Comparison of ENCODE assay signal across 20 cellular contexts in the genomic region with DNA sequence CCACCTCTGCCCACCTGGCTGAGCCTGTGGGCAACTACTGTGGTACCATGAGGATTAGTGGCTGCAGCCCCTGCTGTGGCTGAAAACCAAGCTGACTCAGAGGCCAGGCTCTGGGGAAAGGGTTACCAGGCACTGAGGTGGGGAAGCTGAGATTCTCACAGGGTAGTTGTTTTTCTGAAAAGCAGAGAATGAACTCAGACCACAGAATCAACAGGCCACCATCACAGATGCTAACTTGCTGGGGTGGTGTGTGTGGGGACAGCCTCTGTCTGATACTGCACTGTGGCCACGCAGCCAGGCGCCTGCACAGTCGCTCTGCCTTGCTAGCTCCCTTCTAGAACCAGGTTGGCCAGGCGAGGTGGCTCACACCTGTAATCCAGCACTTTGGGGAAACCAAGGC. TPM values are rescaled to one million over a fixed set of nuclear protein-coding genes. Genes with fewer than 3 reads are reported as not detected.
A peak's percentile ranks its signal among the peaks of the same experiment; 100 is the strongest.
DNase-seq lines count a peak whose midpoint lies in the region; ATAC-seq and TF ChIP-seq lines count a peak whose summit lies in the region.
"Had no signal": no experiment of that assay in that cellular context is flagged by ENCODE, and none has a peak within 500 bp of the region (broad histone marks: within the 10 kb centered on the region; RNA-seq: fewer than 3 reads in every experiment).

No MANE protein-coding gene starts in this region.

- TF ChIP-seq CTCF in natural killer cell (IDR thresholded peaks at IDR 0.05) = no peak

- ATAC-seq in activated naive CD4-positive, alpha-beta T cell treated with anti-CD3 and anti-CD28 coated beads, Interleukin-2, amount 50 U/mL, for 72 hours = peak; percentile 49 to 92
- ATAC-seq in natural killer cell (peak; percentile 56 to 81 (median 64)), sciatic nerve (no peak), HG03571 (IDR thresholded peaks at IDR 0.05; ENCODE audit: unreplicated experiment) (no peak)
- ATAC-seq: body of pancreas, PC-3 had no signal

- peak overlapping the region; percentile 16 for H3K4me3 ChIP-seq in adipocyte (ENCODE audit: low read length)
- H3K4me3 ChIP-seq: body of pancreas, stomach had no signal

- peak overlapping the region; percentile 60 to 81 for H3K27ac Mint-ChIP-seq in activated naive CD4-positive, alpha-beta T cell treated with anti-CD3 and anti-CD28 coated beads, Interleukin-2, amount 50 U/mL, for 72 hours
- peak overlapping the region; percentile 14 to 47 for H3K27ac Mint-ChIP-seq in natural killer cell
- H3K27ac Mint-ChIP-seq: activated CD4-positive, alpha-beta T cell treated with anti-CD3 and anti-CD28 coated beads, Interleukin-2, amount 10 ng/mL, durations not matched to agents 7 days and 5 days; CD4-positive, alpha-beta memory T cell; H9 had no signal

- DNase-seq in activated naive CD4-positive, alpha-beta T cell treated with anti-CD3 and anti-CD28 coated beads, Interleukin-2, amount 50 U/mL, for 72 hours (ENCODE audit: low spot score in 2 of 2) = peak in 1 of 2 donors; percentile 68
- DNase-seq in activated naive CD4-positive, alpha-beta T cell treated with Interleukin-2 at 50 U/mL for 16 hours = no peak
- DNase-seq in adipocyte (ENCODE audit: low read depth) (no peak), natural killer cell (no peak), sciatic nerve (ENCODE audit: low spot score) (no peak), NCI-H510A treated with DMSO at 0.1 percent for 48 hours (lab: John Stamatoyannopoulos, UW) (no peak), NCI-H2081 treated with DMSO at 0.1 percent for 48 hours (lab: John Stamatoyannopoulos, UW) (no peak)
- DNase-seq: activated CD4-positive, alpha-beta T cell treated with anti-CD3 and anti-CD28 coated beads, Interleukin-2, amount 10 ng/mL, durations not matched to agents 7 days and 5 days; activated effector memory CD4-positive, alpha-beta T cell treated with Interleukin-2 at 50 U/mL for 16 hours; body of pancreas; CD4-positive, alpha-beta memory T cell; DND-41; H9; Karpas-422; NCI-H1092 treated with DMSO at 0.1 percent for 48 hours; PC-3; stimulated activated CD4-positive, alpha-beta T cell treated with anti-CD3 and anti-CD28 coated beads, Interleukin-12 subunit alpha, Interleukin-12 subunit beta, amount 100 ng/mL, for 4 hours; stomach had no signal

- H3K4me1 ChIP-seq in adipocyte (ENCODE audit: control insufficient read depth, insufficient read depth, low read length) = peaks cover 27% of the 10 kb centered on the region
- H3K4me1 ChIP-seq: body of pancreas, stomach had no signal

- no peak overlapping the region for H3K4me3 Mint-ChIP-seq in natural killer cell
- H3K4me3 Mint-ChIP-seq: activated CD4-positive, alpha-beta T cell treated with anti-CD3 and anti-CD28 coated beads, Interleukin-2, amount 10 ng/mL, durations not matched to agents 7 days and 5 days; CD4-positive, alpha-beta memory T cell; H9 had no signal

- peaks cover 0 to 14% of the 10 kb centered on the region in 2 donors for H3K36me3 Mint-ChIP-seq in activated naive CD4-positive, alpha-beta T cell treated with anti-CD3 and anti-CD28 coated beads, Interleukin-2, amount 50 U/mL, for 72 hours
- peaks cover 9% of the 10 kb centered on the region for H3K36me3 Mint-ChIP-seq in natural killer cell

- H3K9me3 ChIP-seq in adipocyte (ENCODE audit: control insufficient read depth, low read length) = no peaks in the 10 kb centered on the region
- H3K9me3 ChIP-seq: body of pancreas, stomach had no signal

- no peaks in the 10 kb centered on the region for H3K27me3 Mint-ChIP-seq in natural killer cell (ENCODE audit: low read depth in 2 of 2)
- H3K27me3 Mint-ChIP-seq: activated CD4-positive, alpha-beta T cell treated with anti-CD3 and anti-CD28 coated beads, Interleukin-2, amount 10 ng/mL, durations not matched to agents 7 days and 5 days; CD4-positive, alpha-beta memory T cell had no signal

- H3K36me3 ChIP-seq in adipocyte (ENCODE audit: control insufficient read depth, insufficient read depth, low read length, severe bottlenecking) = peaks cover 83% of the 10 kb centered on the region

- peak overlapping the region; percentile 16 for H3K9ac ChIP-seq in adipocyte (ENCODE audit: low read length)

- H3K9me3 Mint-ChIP-seq in activated naive CD4-positive, alpha-beta T cell treated with anti-CD3 and anti-CD28 coated beads, Interleukin-2, amount 50 U/mL, for 72 hours = no peaks in the 10 kb centered on the region
- H3K9me3 Mint-ChIP-seq in natural killer cell = no peaks in the 10 kb centered on the region
- H3K9me3 Mint-ChIP-seq: activated CD4-positive, alpha-beta T cell treated with anti-CD3 and anti-CD28 coated beads, Interleukin-2, amount 10 ng/mL, durations not matched to agents 7 days and 5 days; CD4-positive, alpha-beta memory T cell; H9 had no signal

- no peaks in the 10 kb centered on the region for H3K27me3 ChIP-seq in adipocyte (replicated peaks; ENCODE audit: control insufficient read depth, insufficient read depth, low read length)
- H3K27me3 ChIP-seq: body of pancreas, stomach had no signal

- intact Hi-C loops in natural killer cell (cut with micrococcal nuclease) = loop anchor here (10.0 kb wide), 1 partner anchor 93 kb away; a partner anchor contains a TSS
- intact Hi-C loops in sciatic nerve (cut with DNase I) = loop anchor here (10.0 kb wide), 1 partner anchor 353 kb away; no protein-coding TSS in a partner anchor

- H3K4me1 Mint-ChIP-seq in natural killer cell = peaks cover 4 to 24% of the 10 kb centered on the region in 2 donors
- H3K4me1 Mint-ChIP-seq: H9 had no signal

RNA-seq across cellular contexts. Expression of a gene that starts 28.8 kb away (rescaled TPM):
- total RNA-seq in activated naive CD4-positive, alpha-beta T cell treated with anti-CD3 and anti-CD28 coated beads, Interleukin-2, amount 50 U/mL, for 72 hours = 100 to 1,000 TPM in 1 of 2 donors, 10 to 100 TPM in 1; 67.3 to 173 TPM
- total RNA-seq in natural killer cell = 100 to 1,000 TPM in 1 of 3 donors, 10 to 100 TPM in 2; 96.2 to 117 (median 99.1) TPM
- total RNA-seq in sciatic nerve = 82.3 TPM

RNA-seq across cellular contexts. Expression of a gene that starts 28.9 kb away (rescaled TPM):
- total RNA-seq in activated naive CD4-positive, alpha-beta T cell treated with anti-CD3 and anti-CD28 coated beads, Interleukin-2, amount 50 U/mL, for 72 hours = under 1 TPM; 0.56 to 0.75 TPM
- total RNA-seq in natural killer cell (under 1 TPM; 0.24 to 0.35 (median 0.29) TPM), sciatic nerve (0.85 TPM)
- total RNA-seq: stomach had no signal

RNA-seq across cellular contexts. Expression of a gene that starts 48.3 kb away (rescaled TPM):
- 1 to 10 TPM; 5.8 to 8.1 TPM for total RNA-seq in activated naive CD4-positive, alpha-beta T cell treated with anti-CD3 and anti-CD28 coated beads, Interleukin-2, amount 50 U/mL, for 72 hours
- total RNA-seq in natural killer cell (10 to 100 TPM; 21.9 to 42.8 (median 26.6) TPM), sciatic nerve (not detected)
- total RNA-seq: body of pancreas, PC-3, urinary bladder had no signal

RNA-seq across cellular contexts. Expression of a gene that starts 55.9 kb away (rescaled TPM):
- 10 to 100 TPM; 19.8 to 37.9 TPM for total RNA-seq in activated naive CD4-positive, alpha-beta T cell treated with anti-CD3 and anti-CD28 coated beads, Interleukin-2, amount 50 U/mL, for 72 hours
- total RNA-seq in natural killer cell (10 to 100 TPM; 31.8 to 34.5 (median 33.1) TPM), sciatic nerve (20.0 TPM)

RNA-seq across cellular contexts. Expression of a gene that starts 58.3 kb away (rescaled TPM):
- 10 to 100 TPM; 20.1 to 43.7 TPM for total RNA-seq in activated naive CD4-positive, alpha-beta T cell treated with anti-CD3 and anti-CD28 coated beads, Interleukin-2, amount 50 U/mL, for 72 hours
- 10 to 100 TPM; 29.9 to 35.0 (median 32.4) TPM for total RNA-seq in natural killer cell
- 17.9 TPM for total RNA-seq in sciatic nerve

Comparison
In these comparisons a context has a peak if more than half of its experiments do, and no peak if none do; other contexts are left out.
1. ATAC-seq: peak in activated naive CD4-positive, alpha-beta T cell treated with anti-CD3 and anti-CD28 coated beads, Interleukin-2, amount 50 U/mL, for 72 hours (2 of 2) and natural killer cell (3 of 3); none in sciatic nerve (single experiment) and HG03571 (single experiment).